15 cellular contexts compared by ENCODE assay signal in the genomic region with DNA sequence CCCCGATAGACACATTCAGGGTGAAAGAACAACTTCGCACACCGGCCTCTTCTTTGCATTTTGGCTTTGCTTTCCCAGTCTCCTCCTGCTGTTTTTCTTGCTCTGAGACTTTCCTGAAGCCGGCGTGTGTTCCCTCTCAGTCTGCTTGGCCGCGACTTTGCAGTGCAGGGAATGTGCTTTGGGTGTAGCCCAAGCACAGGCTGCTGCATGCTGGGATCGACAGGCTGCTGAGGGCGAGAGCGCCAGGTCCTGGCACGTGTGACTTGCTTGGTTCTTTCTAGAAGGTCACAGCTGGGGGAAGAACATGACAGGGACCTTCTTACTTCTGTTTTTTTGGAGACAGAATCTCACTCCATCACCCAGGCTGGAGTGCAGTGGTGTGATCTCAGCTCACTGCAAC.
"Had no signal": no experiment of that assay in that cellular context is flagged by ENCODE, and none has a peak within 500 bp of the region (broad histone marks: within the 10 kb centered on the region; RNA-seq: fewer than 3 reads in every experiment).

No MANE protein-coding gene starts in this region.

- H3K27me3 Mint-ChIP-seq: stimulated activated naive CD8-positive, alpha-beta T cell treated with anti-CD3 and anti-CD28 coated beads, Interleukin-15, Interleukin-2, amounts not matched to agents 100 ng/mL and 50 ng/mL, for 24 hours had no signal

- H3K27ac Mint-ChIP-seq: activated CD8-positive, alpha-beta T cell treated with anti-CD3 and anti-CD28 coated beads, Interleukin-2, amount 10 ng/mL, durations not matched to agents 7 days and 5 days; natural killer cell; stimulated activated naive CD8-positive, alpha-beta T cell treated with anti-CD3 and anti-CD28 coated beads, Interleukin-15, Interleukin-2, amounts not matched to agents 100 ng/mL and 50 ng/mL, for 24 hours; T-helper 2 cell treated with Interferon-gamma antibody and Interleukin-4, amounts not matched to agents 5 μg/mL and 100 μg/mL, for 36 hours had no signal

- H3K4me3 Mint-ChIP-seq: activated CD8-positive, alpha-beta T cell treated with anti-CD3 and anti-CD28 coated beads, Interleukin-2, amount 10 ng/mL, durations not matched to agents 7 days and 5 days; natural killer cell; stimulated activated naive CD8-positive, alpha-beta T cell treated with anti-CD3 and anti-CD28 coated beads, Interleukin-15, Interleukin-2, amounts not matched to agents 100 ng/mL and 50 ng/mL, for 24 hours; T-helper 2 cell treated with Interferon-gamma antibody and Interleukin-4, amounts not matched to agents 5 μg/mL and 100 μg/mL, for 36 hours had no signal

- H3K27ac ChIP-seq: epithelial cell of prostate, lower lobe of right lung, prostate gland, right lobe of liver, vagina had no signal

- H3K9me3 ChIP-seq: gastrocnemius medialis, lower lobe of right lung, mucosa of descending colon, prostate gland, right lobe of liver, vagina had no signal

- H3K4me3 ChIP-seq: gastrocnemius medialis, lower lobe of right lung, mucosa of descending colon, prostate gland, right lobe of liver, vagina had no signal

- ATAC-seq: activated CD8-positive, alpha-beta T cell treated with anti-CD3 and anti-CD28 coated beads, Interleukin-2, amount 10 ng/mL, durations not matched to agents 7 days and 5 days; lower lobe of right lung; mucosa of descending colon; natural killer cell; right lobe of liver had no signal

- DNase-seq: activated CD8-positive, alpha-beta memory T cell treated with anti-CD3 and anti-CD28 coated beads, Interleukin-2, amount 50 U/mL, for 48 hours; activated CD8-positive, alpha-beta T cell treated with anti-CD3 and anti-CD28 coated beads, Interleukin-2, amount 10 ng/mL, durations not matched to agents 7 days and 5 days; effector memory CD4-positive, alpha-beta T cell; lower lobe of right lung; mucosa of descending colon; natural killer cell; right lobe of liver; stimulated activated CD4-positive, alpha-beta T cell treated with anti-CD3 and anti-CD28 coated beads, Interleukin-2, amount 100 ng/mL, for 48 hours; stimulated activated CD8-positive, alpha-beta memory T cell treated with anti-CD3 and anti-CD28 coated beads, Interleukin-4, amount 100 ng/mL, for 48 hours had no signal

- H3K9me3 Mint-ChIP-seq: natural killer cell; stimulated activated naive CD8-positive, alpha-beta T cell treated with anti-CD3 and anti-CD28 coated beads, Interleukin-15, Interleukin-2, amounts not matched to agents 100 ng/mL and 50 ng/mL, for 24 hours; T-helper 2 cell treated with Interferon-gamma antibody and Interleukin-4, amounts not matched to agents 5 μg/mL and 100 μg/mL, for 36 hours had no signal

- H3K4me1 ChIP-seq: lower lobe of right lung, prostate gland, vagina had no signal

- H3K27me3 ChIP-seq: gastrocnemius medialis, right lobe of liver, vagina had no signal
